16 cellular contexts compared by ENCODE assay signal in the genomic region with DNA sequence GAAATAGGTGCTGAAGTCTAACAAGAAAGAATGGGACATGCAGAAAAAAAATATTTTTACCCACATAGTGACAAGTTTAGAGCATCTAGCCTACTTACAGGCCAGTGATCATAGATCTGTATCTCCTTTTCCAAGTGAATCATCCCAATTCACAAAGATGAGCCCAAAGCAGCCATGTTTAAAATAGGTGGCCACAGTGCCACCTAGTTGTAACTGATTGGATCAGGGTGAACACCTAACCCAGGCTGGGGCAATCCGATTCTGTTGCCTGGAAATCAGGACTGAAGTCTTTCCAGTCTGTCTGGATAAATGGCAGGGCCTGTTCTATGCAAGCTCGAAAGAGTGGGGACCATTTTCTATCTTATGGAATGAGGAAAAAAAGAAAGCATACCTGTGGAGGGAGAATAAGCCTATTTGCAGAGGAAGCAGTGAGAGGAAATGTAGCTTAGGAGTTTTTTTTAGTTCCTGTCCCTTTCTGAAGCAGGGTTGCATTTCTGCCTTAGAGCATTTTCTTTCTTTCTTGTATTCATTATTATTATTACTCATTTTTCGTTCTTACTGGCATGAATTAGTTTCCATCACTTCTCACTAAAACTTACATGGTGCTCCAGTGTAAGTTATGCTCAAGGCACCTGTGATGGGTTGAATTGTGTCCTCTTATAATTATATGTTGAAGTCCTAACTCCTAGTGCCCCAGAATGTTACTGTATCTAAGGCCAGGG.
A peak's percentile ranks its signal among the peaks of the same experiment; 100 is the strongest.
DNase-seq lines count a peak whose midpoint lies in the region; ATAC-seq, FAIRE-seq and TF ChIP-seq lines count a peak whose summit lies in the region.
"Had no signal": no experiment of that assay in that cellular context is flagged by ENCODE, and none has a peak within 500 bp of the region (broad histone marks: within the 10 kb centered on the region; RNA-seq: fewer than 3 reads in every experiment).

No MANE protein-coding gene starts in this region.

- no peak overlapping the region for H3K27ac ChIP-seq in A549
- H3K27ac ChIP-seq: VCaP had no signal

- ATAC-seq in A549, result peak; percentile 73; a peak in 4 of 6 replicates
- ATAC-seq in activated T-helper 17 cell treated with anti-CD3 and anti-CD28 coated beads, Interleukin-2, amount 50 U/mL, for 72 hours (replicated peaks), result no peak

- no peak for TF ChIP-seq EP300 in A549 (IDR thresholded peaks at IDR 0.05)

- H3K4me3 Mint-ChIP-seq in activated T-helper 17 cell treated with anti-CD3 and anti-CD28 coated beads, Interleukin-2, amount 50 U/mL, for 72 hours, result no peak overlapping the region

- H3K4me2 ChIP-seq in A549 (no peak overlapping the region), Loucy (ENCODE audit: low read depth, low read length, poor library complexity, severe bottlenecking) (no peak overlapping the region)

- no peak for FAIRE-seq in A549 (lab: Jason Lieb, UNC)
- peak; percentile 57 for FAIRE-seq in GM12892 (lab: Jason Lieb, UNC)
- no peak for FAIRE-seq in bronchial epithelial cell (lab: Jason Lieb, UNC)
- FAIRE-seq: frontal cortex, islet of Langerhans had no signal

- H3K27me3 Mint-ChIP-seq in activated T-helper 17 cell treated with anti-CD3 and anti-CD28 coated beads, Interleukin-2, amount 50 U/mL, for 72 hours, result peaks cover 29% of the 10 kb centered on the region

- no peaks in the 10 kb centered on the region for H3K4me1 ChIP-seq in A549
- H3K4me1 ChIP-seq in Loucy (ENCODE audit: insufficient read depth, low read length, poor library complexity, severe bottlenecking), result peaks cover 5% of the 10 kb centered on the region

- no peak overlapping the region for H3K4me3 ChIP-seq in A549
- H3K4me3 ChIP-seq in Loucy (ENCODE audit: low read length, poor library complexity, severe bottlenecking), result no peak overlapping the region
- no peak overlapping the region for H3K4me3 ChIP-seq in bronchial epithelial cell (ENCODE audit: low read depth, low read length)

- no peaks in the 10 kb centered on the region for H3K9me3 ChIP-seq in A549
- no peaks in the 10 kb centered on the region for H3K9me3 ChIP-seq in Loucy (ENCODE audit: insufficient read depth, low read depth, low read length)

- no peaks in the 10 kb centered on the region for H4K20me1 ChIP-seq in Loucy (ENCODE audit: insufficient read depth, low read length, poor library complexity, severe bottlenecking)

- H3K27me3 ChIP-seq in Loucy (ENCODE audit: insufficient read depth, low read length, poor library complexity, severe bottlenecking), result no peaks in the 10 kb centered on the region
- no peaks in the 10 kb centered on the region for H3K27me3 ChIP-seq in bronchial epithelial cell (ENCODE audit: control insufficient read depth, insufficient read depth, low read length)

- no peaks in the 10 kb centered on the region for H3K9me3 Mint-ChIP-seq in activated T-helper 17 cell treated with anti-CD3 and anti-CD28 coated beads, Interleukin-2, amount 50 U/mL, for 72 hours

- CTCF ChIA-PET in A549 (lab: Yijun Ruan, JAX), result interaction anchor here (0.9 to 3.5 kb wide), 4 partner anchors 9 to 36 kb away, joined by 3 to 15 read pairs (median 5); no protein-coding TSS in a partner anchor

- TF ChIP-seq RAD21 in A549 (conservative IDR thresholded peaks at IDR 0.05 in 1 of 2, IDR thresholded peaks at IDR 0.05 in 1 of 2), result no peak

- DNase-seq in A549 (ENCODE audit: low read depth in 1 of 2, low spot score in 1 of 2), result peak; percentile 6 to 10
- DNase-seq in GM12892 (ENCODE audit: insufficient read length), result no peak
- DNase-seq in bronchial epithelial cell (ENCODE audit: low read depth), result peak; percentile 4
- no peak for DNase-seq in DMS 273 (lab: John Stamatoyannopoulos, UW; ENCODE audit: unreplicated experiment)
- DNase-seq in activated CD4-positive, CD25-positive, alpha-beta regulatory T cell treated with anti-CD3 and anti-CD28 coated beads, Interleukin-2, amount 50 U/mL, for 72 hours, result no peak
- no peak for DNase-seq in activated naive CD4-positive, alpha-beta T cell treated with Interleukin-2 at 50 U/mL for 16 hours
- DNase-seq: activated CD8-positive, alpha-beta memory T cell treated with anti-CD3 and anti-CD28 coated beads, Interleukin-2, amount 50 U/mL, for 4 hours; NCI-H1436; NK-92 treated with Interleukin-12 subunit alpha and Interleukin-12 subunit beta, amount 100 ng/mL, for 24 hours; stimulated activated CD4-positive, alpha-beta T cell treated with anti-CD3 and anti-CD28 coated beads, Interleukin-2, amount 100 ng/mL, for 48 hours; stimulated activated naive CD4-positive, alpha-beta T cell had no signal

- no peaks in the 10 kb centered on the region for H3K9me2 ChIP-seq in Loucy (replicated peaks; ENCODE audit: low read depth, low read length)

- TF ChIP-seq POLR2A in A549 (IDR thresholded peaks at IDR 0.05; ENCODE audit: low read length) (no peak), GM12892 (IDR thresholded peaks at IDR 0.05; ENCODE audit: low read depth, low read length) (no peak)

- peak overlapping the region; percentile 26; the same call in 1 of the 2 replicates for H2AFZ ChIP-seq in Loucy (ENCODE audit: low read length)

- no peak for TF ChIP-seq CTCF in A549 (IDR thresholded peaks at IDR 0.05)
- peak; percentile 59 for TF ChIP-seq CTCF in Loucy (conservative IDR thresholded peaks at IDR 0.05; ENCODE audit: low read length)
- TF ChIP-seq CTCF in bronchial epithelial cell (IDR thresholded peaks at IDR 0.05; ENCODE audit: insufficient read depth, low read length, severe bottlenecking), result peak; percentile 22

- H3K36me3 Mint-ChIP-seq in activated T-helper 17 cell treated with anti-CD3 and anti-CD28 coated beads, Interleukin-2, amount 50 U/mL, for 72 hours (ENCODE audit: low read depth), result no peaks in the 10 kb centered on the region

- H3K9ac ChIP-seq in Loucy (ENCODE audit: low read depth, low read length, poor library complexity, severe bottlenecking), result no peak overlapping the region

- H3K36me3 ChIP-seq in Loucy (ENCODE audit: insufficient read depth, low read length), result no peaks in the 10 kb centered on the region
- H3K36me3 ChIP-seq in bronchial epithelial cell (ENCODE audit: control insufficient read depth, insufficient read depth, low read length), result no peaks in the 10 kb centered on the region

- H3K27ac Mint-ChIP-seq in activated T-helper 17 cell treated with anti-CD3 and anti-CD28 coated beads, Interleukin-2, amount 50 U/mL, for 72 hours, result no peak overlapping the region

- H3F3A ChIP-seq in Loucy (ENCODE audit: low read depth), result no peaks in the 10 kb centered on the region

- no peaks in the 10 kb centered on the region for H3K4me1 Mint-ChIP-seq in activated T-helper 17 cell treated with anti-CD3 and anti-CD28 coated beads, Interleukin-2, amount 50 U/mL, for 72 hours

- H3K79me2 ChIP-seq in Loucy (ENCODE audit: insufficient read depth, low read length), result no peaks in the 10 kb centered on the region

- WGBS in A549 (ENCODE audit: missing lambda C conversion rate), result 3% methylated on average over 3 of the region's 3 CpGs

- POLR2A ChIA-PET in A549 (lab: Yijun Ruan, JAX), result no interaction called here

TF ChIP-seq in A549, 52 proteins besides CTCF, POLR2A, EP300 and RAD21:
- TF ChIP-seq ZFP36 (IDR thresholded peaks at IDR 0.05; ENCODE audit: borderline replicate concordance, partially characterized antibody) (no peak), RCOR1 (IDR thresholded peaks at IDR 0.05; ENCODE audit: low read depth, low read length) (no peak), ZNF302 (CRISPR knock-in tag; IDR thresholded peaks at IDR 0.05) (no peak), KDM1A (IDR thresholded peaks at IDR 0.05; ENCODE audit: low read depth) (no peak), SMC3 (IDR thresholded peaks at IDR 0.05) (no peak)

Comparison
In these comparisons a context has a peak if more than half of its experiments do, and no peak if none do; other contexts are left out.
1. DNase-seq: peak in A549 (2 of 2) and bronchial epithelial cell (single experiment); none in GM12892 (single experiment), DMS 273 (single experiment), activated CD4-positive, CD25-positive, alpha-beta regulatory T cell treated with anti-CD3 and anti-CD28 coated beads, Interleukin-2, amount 50 U/mL, for 72 hours (single experiment) and activated naive CD4-positive, alpha-beta T cell treated with Interleukin-2 at 50 U/mL for 16 hours (single experiment).